ENCODE assay signal across 18 cellular contexts in the genomic region with DNA sequence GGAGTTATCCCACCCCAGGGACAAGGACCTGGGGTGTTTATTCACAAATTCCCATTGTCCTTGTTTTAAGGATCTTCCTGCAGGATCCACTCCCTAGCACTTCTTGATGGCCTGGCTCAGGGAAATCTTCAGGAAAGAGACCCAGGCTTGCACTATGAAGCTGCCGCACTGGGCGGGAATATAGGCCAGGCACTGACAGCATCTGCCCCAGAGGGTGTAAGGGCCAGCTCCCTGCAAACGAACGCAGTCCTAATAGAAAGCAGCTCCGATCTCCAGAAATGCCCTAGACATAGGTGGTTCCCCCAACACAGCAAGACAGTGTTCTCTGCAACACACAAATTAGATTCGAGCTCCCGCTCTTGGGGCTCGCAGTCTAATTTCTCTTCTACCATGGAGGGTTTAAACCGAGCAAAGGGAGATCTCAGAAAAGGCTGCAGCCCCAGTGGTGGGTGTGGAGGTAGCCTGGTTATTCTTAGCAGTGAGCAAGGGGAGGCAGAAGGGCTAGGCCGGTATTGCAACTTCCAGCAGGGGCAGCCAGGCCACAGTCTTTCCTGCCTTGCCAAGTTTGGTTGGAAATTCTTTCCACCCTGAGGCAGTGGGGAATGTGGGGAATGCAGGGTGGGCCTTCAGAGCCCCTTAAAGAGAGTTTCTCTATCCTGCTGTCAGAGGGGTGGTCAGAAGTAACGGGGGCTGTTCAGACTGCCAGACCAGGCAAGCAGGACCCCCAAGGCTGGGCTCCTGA. TPM values are rescaled to one million over a fixed set of nuclear protein-coding genes. Genes with fewer than 3 reads are reported as not detected.
A peak's percentile ranks its signal among the peaks of the same experiment; 100 is the strongest.
DNase-seq lines count a peak whose midpoint lies in the region; ATAC-seq and TF ChIP-seq lines count a peak whose summit lies in the region.
"Had no signal": no experiment of that assay in that cellular context is flagged by ENCODE, and none has a peak within 500 bp of the region (broad histone marks: within the 10 kb centered on the region; RNA-seq: fewer than 3 reads in every experiment).

No MANE protein-coding gene starts in this region.

- H2BK15ac ChIP-seq in neuronal stem cell (ENCODE audit: low read length): peak overlapping the region; percentile 42

- peak overlapping the region; percentile 47 for H2AFZ ChIP-seq in neuronal stem cell (ENCODE audit: low read length)

- H3K4me2 ChIP-seq in neuronal stem cell (ENCODE audit: insufficient read depth, low read length, poor library complexity, severe bottlenecking): no peak overlapping the region

- no peaks in the 10 kb centered on the region for H3K79me1 ChIP-seq in neuronal stem cell (ENCODE audit: low read depth, low read length)

- H2BK5ac ChIP-seq in neuronal stem cell (ENCODE audit: low read length): peak overlapping the region; percentile 16

- peak overlapping the region; percentile 67 for H2AK5ac ChIP-seq in neuronal stem cell (ENCODE audit: low read depth, low read length)

- H3K27me3 ChIP-seq in right atrium auricular region (no peaks in the 10 kb centered on the region), left ventricle myocardium inferior (ENCODE audit: low read depth) (peaks cover 15% of the 10 kb centered on the region), neuronal stem cell (ENCODE audit: control insufficient read depth in 3 of 3, insufficient read depth in 3 of 3, low read depth in 1 of 3, low read length in 3 of 3) (no peaks in the 10 kb centered on the region)

- peak overlapping the region; percentile 14 for H2BK120ac ChIP-seq in neuronal stem cell (ENCODE audit: low read depth, low read length)

- no CpG with 5 or more reads among the region's 11 CpGs for WGBS in neuronal stem cell (ENCODE audit: extremely low coverage in 2 of 2, insufficient read length in 2 of 2, insufficient replicate concordance in 1 of 2), 2 donors

- peak overlapping the region; percentile 75 for H3K18ac ChIP-seq in neuronal stem cell (ENCODE audit: low read length)

- H3K4me1 ChIP-seq in right atrium auricular region (no peaks in the 10 kb centered on the region), left ventricle myocardium inferior (peaks cover 5% of the 10 kb centered on the region), neuronal stem cell (ENCODE audit: control insufficient read depth in 2 of 2, insufficient read depth in 1 of 2, low read depth in 1 of 2, low read length in 2 of 2) (peaks cover 3 to 18% of the 10 kb centered on the region in 2 donors)

- no peak for TF ChIP-seq CTCF in right atrium auricular region (IDR thresholded peaks at IDR 0.05)
- peak; percentile 37 for TF ChIP-seq CTCF in left ventricle myocardium inferior (IDR thresholded peaks at IDR 0.05; ENCODE audit: borderline replicate concordance)

- no peak overlapping the region for H3K14ac ChIP-seq in neuronal stem cell (ENCODE audit: low read length)

- H4K91ac ChIP-seq in neuronal stem cell (ENCODE audit: low read depth, low read length, poor library complexity): no peak overlapping the region

- no peak overlapping the region for H2BK12ac ChIP-seq in neuronal stem cell (ENCODE audit: low read length)

- ATAC-seq in Right ventricle myocardium superior (ENCODE audit: poor library complexity) (peak; percentile 88), GM18907 (IDR thresholded peaks at IDR 0.05; ENCODE audit: unreplicated experiment) (no peak), GM18858 (IDR thresholded peaks at IDR 0.05; ENCODE audit: unreplicated experiment) (no peak), HG03095 (IDR thresholded peaks at IDR 0.05; ENCODE audit: unreplicated experiment) (no peak)
- ATAC-seq: PC-3; stimulated activated naive B cell treated with anti-CD40 and anti-IgM and Interleukin-4, amounts not matched to agents 10 μg/mL and 1 μg/mL and 100 μg/mL, for 72 hours had no signal

- DNase-seq in Right ventricle myocardium superior (no peak), right atrium auricular region (ENCODE audit: low spot score) (no peak), left ventricle myocardium inferior (no peak), neuronal stem cell (ENCODE audit: low spot score) (peak; percentile 43), UCSD-AML1 (lab: John Stamatoyannopoulos, UW; ENCODE audit: unreplicated experiment) (no peak)
- DNase-seq: ACHN; activated CD4-positive, CD25-positive, alpha-beta regulatory T cell treated with anti-CD3 and anti-CD28 coated beads, Interleukin-2, amount 50 U/mL, for 72 hours; activated naive CD8-positive, alpha-beta T cell treated with anti-CD3 and anti-CD28 coated beads, Interleukin-2, amount 50 U/mL, for 24 hours; GDM1; NCI-H1048; NCI-H2171 treated with DMSO at 0.1 percent for 48 hours; PC-3; stimulated activated CD4-positive, alpha-beta T cell treated with anti-CD3 and anti-CD28 coated beads, Interleukin-4, amount 100 ng/mL, for 4 hours; stimulated activated naive B cell treated with anti-CD40 and anti-IgM and Interleukin-4, amounts not matched to agents 10 μg/mL and 1 μg/mL and 100 μg/mL, for 72 hours; T-helper 1 cell had no signal

- no peak overlapping the region for H3K4ac ChIP-seq in neuronal stem cell (ENCODE audit: low read length)

- intact Hi-C loops in Right ventricle myocardium superior (cut with DNase I) (loop anchor here (5.0 kb wide), 1 partner anchor 79 kb away; no protein-coding TSS in a partner anchor), left ventricle myocardium inferior (cut with micrococcal nuclease) (no loop called here)

- H4K8ac ChIP-seq in neuronal stem cell (ENCODE audit: low read depth, low read length): no peak overlapping the region

- H3K27ac ChIP-seq in right atrium auricular region (no peak overlapping the region), left ventricle myocardium inferior (replicated peaks) (no peak overlapping the region), neuronal stem cell (replicated peaks; ENCODE audit: low read length) (peak overlapping the region; percentile 61)

- H3K9me3 ChIP-seq in right atrium auricular region: no peaks in the 10 kb centered on the region
- H3K9me3 ChIP-seq in left ventricle myocardium inferior (replicated peaks): no peaks in the 10 kb centered on the region
- no peaks in the 10 kb centered on the region for H3K9me3 ChIP-seq in neuronal stem cell (replicated peaks in 1 of 2; ENCODE audit: control insufficient read depth in 2 of 2, insufficient read depth in 1 of 2, low read depth in 1 of 2, low read length in 2 of 2)

- H3K4me3 ChIP-seq in right atrium auricular region (no peak overlapping the region), left ventricle myocardium inferior (no peak overlapping the region), neuronal stem cell (ENCODE audit: low read length in 2 of 2) (no peak overlapping the region)

- H3K9ac ChIP-seq in neuronal stem cell (ENCODE audit: low read depth, low read length, poor library complexity): no peak overlapping the region

- H3K36me3 ChIP-seq in right atrium auricular region (no peaks in the 10 kb centered on the region), left ventricle myocardium inferior (no peaks in the 10 kb centered on the region), neuronal stem cell (replicated peaks in 1 of 2; ENCODE audit: control insufficient read depth in 2 of 2, insufficient read depth in 2 of 2, low read length in 2 of 2) (no peaks in the 10 kb centered on the region)

- no peak overlapping the region for H3K23ac ChIP-seq in neuronal stem cell (ENCODE audit: low read depth, low read length, poor library complexity)

RNA-seq across cellular contexts. Expression of a gene that starts 16.1 kb away (rescaled TPM):
- total RNA-seq in Right ventricle myocardium superior: 0.97 TPM
- total RNA-seq in right atrium auricular region: under 1 TPM in 1 of 2 donors, not detected in 1; 0.31 TPM
- total RNA-seq in left ventricle myocardium inferior: 0.14 TPM
- polyA plus RNA-seq in neuronal stem cell (2013, experiment 1 of 2): 0.70 TPM
- 0.64 TPM for polyA plus RNA-seq in neuronal stem cell (2013, experiment 2 of 2)
- total RNA-seq: PC-3 had no signal
